ENCODE assay signal across 8 cellular contexts in the genomic region with DNA sequence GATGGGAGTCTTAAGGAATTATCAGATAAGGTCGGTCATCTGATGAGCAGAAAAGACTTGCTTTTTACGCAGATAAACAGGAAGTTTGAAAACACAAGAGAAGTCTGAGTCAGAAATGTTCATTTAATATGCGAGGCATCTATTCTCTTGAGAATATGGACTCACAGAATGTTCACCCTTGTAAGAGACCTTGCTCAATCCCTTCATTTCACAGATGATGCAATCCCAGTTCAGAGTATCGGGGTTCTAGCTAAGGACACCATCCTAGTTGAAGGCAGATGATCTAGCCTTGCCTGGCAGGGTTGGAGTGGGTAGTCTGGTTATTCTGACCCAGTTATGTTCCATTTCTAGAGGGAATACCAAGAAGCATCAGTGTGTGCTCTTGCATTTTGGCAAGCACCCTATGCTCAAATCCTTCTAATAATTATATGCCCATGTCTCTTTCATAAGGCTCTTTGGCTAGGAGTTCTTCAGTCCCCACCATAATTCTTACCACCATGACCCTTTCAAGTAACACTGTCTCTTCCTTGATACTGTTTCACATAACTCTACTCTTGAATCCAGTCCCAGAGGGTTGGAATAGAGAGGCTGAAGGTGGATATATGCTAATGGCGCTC. TPM values are rescaled to one million over a fixed set of nuclear protein-coding genes. Genes with fewer than 3 reads are reported as not detected.
A peak's percentile ranks its signal among the peaks of the same experiment; 100 is the strongest.
DNase-seq lines count a peak whose midpoint lies in the region; ATAC-seq and TF ChIP-seq lines count a peak whose summit lies in the region.
"Had no signal": no experiment of that assay in that cellular context is flagged by ENCODE, and none has a peak within 500 bp of the region (broad histone marks: within the 10 kb centered on the region; RNA-seq: fewer than 3 reads in every experiment).

No MANE protein-coding gene starts in this region.

- H3K4me1 ChIP-seq in left ventricle myocardium inferior (peaks cover 100% of the 10 kb centered on the region), subcutaneous abdominal adipose tissue (ENCODE audit: control insufficient read depth in 5 of 5, insufficient read depth in 5 of 5, low read length in 5 of 5) (peaks cover 34 to 89% (median 82%) of the 10 kb centered on the region in 5 donors)

- no peaks in the 10 kb centered on the region for H3K27me3 Mint-ChIP-seq in activated naive CD8-positive, alpha-beta T cell treated with anti-CD3 and anti-CD28 coated beads, Interleukin-2, amount 50 U/mL, for 24 hours

- H3K27me3 ChIP-seq in left ventricle myocardium inferior (ENCODE audit: low read depth) (no peaks in the 10 kb centered on the region), subcutaneous abdominal adipose tissue (ENCODE audit: control insufficient read depth in 5 of 5, insufficient read depth in 4 of 5, low read length in 5 of 5) (peaks cover 0 to 3% (median 0%) of the 10 kb centered on the region in 5 donors)

- H3K36me3 Mint-ChIP-seq in activated naive CD8-positive, alpha-beta T cell treated with anti-CD3 and anti-CD28 coated beads, Interleukin-2, amount 50 U/mL, for 24 hours (ENCODE audit: low read depth), result peaks cover 3% of the 10 kb centered on the region

- H3K4me3 Mint-ChIP-seq in activated naive CD8-positive, alpha-beta T cell treated with anti-CD3 and anti-CD28 coated beads, Interleukin-2, amount 50 U/mL, for 24 hours, result peak overlapping the region; percentile 53

- ATAC-seq in activated naive CD8-positive, alpha-beta T cell treated with anti-CD3 and anti-CD28 coated beads, Interleukin-2, amount 50 U/mL, for 24 hours, result no peak
- no peak for ATAC-seq in HG03521 (IDR thresholded peaks at IDR 0.05; ENCODE audit: unreplicated experiment)

- H3K9ac ChIP-seq in subcutaneous abdominal adipose tissue (ENCODE audit: low read length in 5 of 5), result peak overlapping the region in 3 of 5 donors; percentile 25 to 68 (median 28)

- no peak for TF ChIP-seq CTCF in left ventricle myocardium inferior (IDR thresholded peaks at IDR 0.05; ENCODE audit: borderline replicate concordance)

- H3K4me3 ChIP-seq in left ventricle myocardium inferior, result no peak overlapping the region
- no peak overlapping the region for H3K4me3 ChIP-seq in subcutaneous abdominal adipose tissue (ENCODE audit: low read depth in 1 of 5, low read length in 5 of 5)
- H3K4me3 ChIP-seq: HAP-1 had no signal

- peaks cover 62% of the 10 kb centered on the region for H3K4me1 Mint-ChIP-seq in activated naive CD8-positive, alpha-beta T cell treated with anti-CD3 and anti-CD28 coated beads, Interleukin-2, amount 50 U/mL, for 24 hours

- H3K27ac ChIP-seq in left ventricle myocardium inferior (replicated peaks), result peak overlapping the region; percentile 97
- peak overlapping the region; percentile 93 for H3K27ac ChIP-seq in subcutaneous abdominal adipose tissue (ENCODE audit: low read depth, low read length)

- H3K9me3 ChIP-seq in left ventricle myocardium inferior (replicated peaks), result no peaks in the 10 kb centered on the region
- no peaks in the 10 kb centered on the region for H3K9me3 ChIP-seq in subcutaneous abdominal adipose tissue (ENCODE audit: control insufficient read depth in 5 of 5, low read length in 5 of 5)
- H3K9me3 ChIP-seq: HAP-1 had no signal

- H3K9me3 Mint-ChIP-seq in activated naive CD8-positive, alpha-beta T cell treated with anti-CD3 and anti-CD28 coated beads, Interleukin-2, amount 50 U/mL, for 24 hours, result no peaks in the 10 kb centered on the region

- DNase-seq in M059J (ENCODE audit: low read depth) (peak; percentile 52), left ventricle myocardium inferior (no peak), epidermal melanocyte (ENCODE audit: insufficient read length, low spot score) (no peak), nucleus accumbens (lab: John Stamatoyannopoulos, UW) (no peak)
- no peak for DNase-seq in activated naive CD8-positive, alpha-beta T cell treated with anti-CD3 and anti-CD28 coated beads, Interleukin-2, amount 50 U/mL, for 24 hours

- no peaks in the 10 kb centered on the region for H3K36me3 ChIP-seq in left ventricle myocardium inferior
- H3K36me3 ChIP-seq in subcutaneous abdominal adipose tissue (ENCODE audit: control insufficient read depth in 5 of 5, insufficient read depth in 5 of 5, low read length in 5 of 5), result peaks cover 0 to 2% (median 0%) of the 10 kb centered on the region in 5 donors
- H3K36me3 ChIP-seq: HAP-1 had no signal

- H3K27ac Mint-ChIP-seq in activated naive CD8-positive, alpha-beta T cell treated with anti-CD3 and anti-CD28 coated beads, Interleukin-2, amount 50 U/mL, for 24 hours, result peak overlapping the region; percentile 89

- intact Hi-C loops in left ventricle myocardium inferior (cut with micrococcal nuclease), result no loop called here

RNA-seq across cellular contexts. Expression of gene YPEL2, which starts 42.5 kb away (rescaled TPM):
- total RNA-seq in M059J (2014; rRNA removed; shearing (Covaris generic)), result 1.7 and 2.7 TPM in 2 replicates
- 36.3 TPM for total RNA-seq in left ventricle myocardium inferior

Comparison
In these comparisons a context has a peak if more than half of its experiments do, and no peak if none do; other contexts are left out.
1. RNA of gene YPEL2, which starts 42.5 kb away (total RNA-seq): 36.3 TPM in left ventricle myocardium inferior (single experiment); 1.7 to 2.7 TPM in M059J; every median in the first group is over 10 times any median in the second.